Comparison of ENCODE assay signal across 28 cellular contexts in genomic region chr6:44400572-44400971, GRCh38. TPM values are rescaled to one million over a fixed set of nuclear protein-coding genes. Genes with fewer than 3 reads are reported as not detected.
DNase-seq lines count a peak whose midpoint lies in the region; ATAC-seq and TF ChIP-seq lines count a peak whose summit lies in the region.
"Had no signal": no experiment of that assay in that cellular context is flagged by ENCODE, and none has a peak within 500 bp of the region (broad histone marks: within the 10 kb centered on the region; RNA-seq: fewer than 3 reads in every experiment).

No MANE protein-coding gene starts in this region.

- intact Hi-C loops in left cardiac atrium (cut with DNase I), result no loop called here
- intact Hi-C loops in activated T-helper 1 cell treated with anti-CD3 and anti-CD28 coated beads, Interleukin-12 subunit alpha, Interleukin-12 subunit beta, Interleukin-2, Interleukin-4 antibody, amounts not matched to agents 30 ng/mL and 10 ng/mL and 1 ng/mL, durations not matched to agents 14 hours and 24 hours and 36 hours (cut with micrococcal nuclease), result no loop called here
- intact Hi-C loops in tibial artery (cut with DNase I; ENCODE audit: low total_unique reads), result no loop called here

- DNase-seq in cardiac muscle cell (ENCODE audit: low read depth in 1 of 2, low spot score in 1 of 2) (no peak), left cardiac atrium (no peak), islet precursor cell (peak; percentile 61), tibial artery (no peak), NCI-H446 (lab: John Stamatoyannopoulos, UW) (no peak), NCI-H2081 (lab: John Stamatoyannopoulos, UW) (no peak)
- DNase-seq in activated T-helper 1 cell treated with anti-CD3 and anti-CD28 coated beads, Interleukin-12 subunit alpha, Interleukin-12 subunit beta, Interleukin-2, Interleukin-4 antibody, amounts not matched to agents 30 ng/mL and 10 ng/mL and 1 ng/mL, durations not matched to agents 14 hours and 24 hours and 36 hours (ENCODE audit: low spot score), result no peak
- DNase-seq: activated B cell treated with CpG ODN at 0.5 μM for 24 hours; activated naive CD4-positive, alpha-beta T cell treated with anti-CD3 and anti-CD28 coated beads, Interleukin-2, amount 10 ng/mL, durations not matched to agents 7 days and 5 days; activated T-cell treated with anti-CD3 and anti-CD28 coated beads, Interleukin-2, amount 50 U/mL, for 1 hour; central memory CD4-positive, alpha-beta T cell; DND-41; HCEC 1CT; midbrain; naive thymus-derived CD8-positive, alpha-beta T cell; NCI-H1092; NCI-H187; NCI-H524 treated with DMSO at 0.1 percent for 48 hours; occipital lobe; SHP77 treated with DMSO at 0.1 percent for 48 hours; spleen; substantia nigra; SW 1271 had no signal

- no peaks in the 10 kb centered on the region for H3K4me1 ChIP-seq in cardiac muscle cell (ENCODE audit: low read depth)
- H3K4me1 ChIP-seq in tibial artery, result peaks cover 0 to 19% (median 10%) of the 10 kb centered on the region in 4 donors

- ATAC-seq in left cardiac atrium, result no peak
- ATAC-seq: naive thymus-derived CD8-positive, alpha-beta T cell had no signal

- no peaks in the 10 kb centered on the region for H3K27me3 ChIP-seq in cardiac muscle cell
- H3K27me3 ChIP-seq in tibial artery, result no peaks in the 10 kb centered on the region
- H3K27me3 ChIP-seq: spleen had no signal

- H3K4me3 Mint-ChIP-seq in activated T-helper 1 cell treated with anti-CD3 and anti-CD28 coated beads, Interleukin-12 subunit alpha, Interleukin-12 subunit beta, Interleukin-2, Interleukin-4 antibody, amounts not matched to agents 30 ng/mL and 10 ng/mL and 1 ng/mL, durations not matched to agents 14 hours and 24 hours and 36 hours, result no peak overlapping the region
- H3K4me3 Mint-ChIP-seq: activated B cell treated with CpG ODN at 0.5 μM for 24 hours; activated naive CD4-positive, alpha-beta T cell treated with anti-CD3 and anti-CD28 coated beads, Interleukin-2, amount 10 ng/mL, durations not matched to agents 7 days and 5 days had no signal

- H3K27ac ChIP-seq in cardiac muscle cell (peak overlapping the region; percentile 43), tibial artery (peak overlapping the region; percentile 1 to 53)
- H3K27ac ChIP-seq: C4-2B, spleen had no signal

- peaks cover 4% of the 10 kb centered on the region for H3K9me3 Mint-ChIP-seq in activated T-helper 1 cell treated with anti-CD3 and anti-CD28 coated beads, Interleukin-12 subunit alpha, Interleukin-12 subunit beta, Interleukin-2, Interleukin-4 antibody, amounts not matched to agents 30 ng/mL and 10 ng/mL and 1 ng/mL, durations not matched to agents 14 hours and 24 hours and 36 hours
- H3K9me3 Mint-ChIP-seq: activated B cell treated with CpG ODN at 0.5 μM for 24 hours; activated naive CD4-positive, alpha-beta T cell treated with anti-CD3 and anti-CD28 coated beads, Interleukin-2, amount 10 ng/mL, durations not matched to agents 7 days and 5 days had no signal

- peaks cover 46% of the 10 kb centered on the region for H3K36me3 ChIP-seq in cardiac muscle cell
- H3K36me3 ChIP-seq in tibial artery, result peaks cover 30 to 77% (median 44%) of the 10 kb centered on the region in 3 donors

- H3K9me3 ChIP-seq in cardiac muscle cell (ENCODE audit: low read depth) (no peaks in the 10 kb centered on the region), tibial artery (no peaks in the 10 kb centered on the region)
- H3K9me3 ChIP-seq: spleen had no signal

- H3K27me3 Mint-ChIP-seq in activated T-helper 1 cell treated with anti-CD3 and anti-CD28 coated beads, Interleukin-12 subunit alpha, Interleukin-12 subunit beta, Interleukin-2, Interleukin-4 antibody, amounts not matched to agents 30 ng/mL and 10 ng/mL and 1 ng/mL, durations not matched to agents 14 hours and 24 hours and 36 hours (ENCODE audit: insufficient read depth), result no peaks in the 10 kb centered on the region
- H3K27me3 Mint-ChIP-seq: activated B cell treated with CpG ODN at 0.5 μM for 24 hours; activated naive CD4-positive, alpha-beta T cell treated with anti-CD3 and anti-CD28 coated beads, Interleukin-2, amount 10 ng/mL, durations not matched to agents 7 days and 5 days; naive thymus-derived CD8-positive, alpha-beta T cell had no signal

- TF ChIP-seq CTCF in cardiac muscle cell (IDR thresholded peaks at IDR 0.05; ENCODE audit: low read depth, low read length) (no peak), tibial artery (IDR thresholded peaks at IDR 0.05) (no peak)

- H3K4me3 ChIP-seq in cardiac muscle cell (no peak overlapping the region), tibial artery (no peak overlapping the region)
- H3K4me3 ChIP-seq: spleen had no signal

- peak overlapping the region; percentile 48 for H3K27ac Mint-ChIP-seq in activated T-helper 1 cell treated with anti-CD3 and anti-CD28 coated beads, Interleukin-12 subunit alpha, Interleukin-12 subunit beta, Interleukin-2, Interleukin-4 antibody, amounts not matched to agents 30 ng/mL and 10 ng/mL and 1 ng/mL, durations not matched to agents 14 hours and 24 hours and 36 hours
- H3K27ac Mint-ChIP-seq: activated B cell treated with CpG ODN at 0.5 μM for 24 hours; activated naive CD4-positive, alpha-beta T cell treated with anti-CD3 and anti-CD28 coated beads, Interleukin-2, amount 10 ng/mL, durations not matched to agents 7 days and 5 days had no signal

- peaks cover 57% of the 10 kb centered on the region for H3K36me3 Mint-ChIP-seq in activated T-helper 1 cell treated with anti-CD3 and anti-CD28 coated beads, Interleukin-12 subunit alpha, Interleukin-12 subunit beta, Interleukin-2, Interleukin-4 antibody, amounts not matched to agents 30 ng/mL and 10 ng/mL and 1 ng/mL, durations not matched to agents 14 hours and 24 hours and 36 hours (ENCODE audit: low read depth)

- peaks cover 30% of the 10 kb centered on the region for H3K4me1 Mint-ChIP-seq in activated T-helper 1 cell treated with anti-CD3 and anti-CD28 coated beads, Interleukin-12 subunit alpha, Interleukin-12 subunit beta, Interleukin-2, Interleukin-4 antibody, amounts not matched to agents 30 ng/mL and 10 ng/mL and 1 ng/mL, durations not matched to agents 14 hours and 24 hours and 36 hours (ENCODE audit: low read depth)
- H3K4me1 Mint-ChIP-seq: activated B cell treated with CpG ODN at 0.5 μM for 24 hours had no signal

RNA-seq across cellular contexts. Expression of gene CDC5L, which starts 13.1 kb away (rescaled TPM):
- 17.1 and 17.8 TPM in 2 replicates for total RNA-seq in cardiac muscle cell
- polyA plus RNA-seq in cardiac muscle cell, result 19.6 and 20.3 TPM in 2 replicates
- total RNA-seq in left cardiac atrium, result 10 to 100 TPM; 17.8 to 19.1 TPM
- 28.1 and 28.4 TPM in 2 replicates for total RNA-seq in activated T-helper 1 cell treated with anti-CD3 and anti-CD28 coated beads, Interleukin-12 subunit alpha, Interleukin-12 subunit beta, Interleukin-2, Interleukin-4 antibody, amounts not matched to agents 30 ng/mL and 10 ng/mL and 1 ng/mL, durations not matched to agents 14 hours and 24 hours and 36 hours

RNA-seq across cellular contexts. Expression of gene SPATS1, which starts 58.1 kb away (rescaled TPM):
- 0.63 TPM in 1 of 2 replicates, not detected in the other for total RNA-seq in cardiac muscle cell
- not detected in 2 replicates for polyA plus RNA-seq in cardiac muscle cell
- total RNA-seq in left cardiac atrium, result not detected
- total RNA-seq in activated T-helper 1 cell treated with anti-CD3 and anti-CD28 coated beads, Interleukin-12 subunit alpha, Interleukin-12 subunit beta, Interleukin-2, Interleukin-4 antibody, amounts not matched to agents 30 ng/mL and 10 ng/mL and 1 ng/mL, durations not matched to agents 14 hours and 24 hours and 36 hours, result not detected in 2 replicates
- total RNA-seq: activated B cell treated with CpG ODN at 0.5 μM for 24 hours; dermis microvascular lymphatic vessel endothelial cell; HT-29; naive thymus-derived CD8-positive, alpha-beta T cell; renal cortical epithelial cell; spleen had no signal
- polyA plus RNA-seq: fibroblast of lung; naive thymus-derived CD8-positive, alpha-beta T cell; spleen had no signal
